In genomic region chr11:101083334-101083733, GRCh38 we compare ENCODE assay signal across 1 cellular context.
TF ChIP-seq lines count a peak whose summit lies in the region.

No MANE protein-coding gene starts in this region.

TF ChIP-seq in liver, 16 proteins besides CTCF, POLR2A, EP300 and RAD21:
- TF ChIP-seq SP1 (IDR thresholded peaks at IDR 0.05) (no peak), FOXA1 (IDR thresholded peaks at IDR 0.05) (no peak), TAF1 (conservative IDR thresholded peaks at IDR 0.05) (no peak), YY1 (IDR thresholded peaks at IDR 0.05) (no peak), REST (IDR thresholded peaks at IDR 0.05) (no peak), RXRA (IDR thresholded peaks at IDR 0.05) (no peak)
